18 cellular contexts compared by ENCODE assay signal in genomic region chr6:19377722-19378121, GRCh38.
A peak's percentile ranks its signal among the peaks of the same experiment; 100 is the strongest.
DNase-seq lines count a peak whose midpoint lies in the region; ATAC-seq and TF ChIP-seq lines count a peak whose summit lies in the region.
"Had no signal": no experiment of that assay in that cellular context is flagged by ENCODE, and none has a peak within 500 bp of the region (broad histone marks: within the 10 kb centered on the region; RNA-seq: fewer than 3 reads in every experiment).

No MANE protein-coding gene starts in this region.

- no peak overlapping the region for H3K9ac ChIP-seq in neuronal stem cell (ENCODE audit: low read depth, low read length, poor library complexity)
- H3K9ac ChIP-seq: BLaER1, GM23248 had no signal

- H3K27ac ChIP-seq in GM23338 (ENCODE audit: low read depth), result no peak overlapping the region
- H3K27ac ChIP-seq in neuronal stem cell (replicated peaks; ENCODE audit: low read length), result no peak overlapping the region
- no peak overlapping the region for H3K27ac ChIP-seq in dorsolateral prefrontal cortex
- H3K27ac ChIP-seq: 22Rv1, BLaER1, C4-2B, GM23248 had no signal

- H3K23ac ChIP-seq in neuronal stem cell (ENCODE audit: low read depth, low read length, poor library complexity), result no peak overlapping the region

- H4K20me1 ChIP-seq in GM23338 (replicated peaks; ENCODE audit: insufficient read depth), result no peaks in the 10 kb centered on the region
- H4K20me1 ChIP-seq: BLaER1 had no signal

- H3K4me3 Mint-ChIP-seq in GM23338 (no peak overlapping the region), osteocyte (ENCODE audit: unreplicated experiment) (no peak overlapping the region)
- no peak overlapping the region for H3K4me3 Mint-ChIP-seq in activated T-helper 17 cell treated with anti-CD3 and anti-CD28 coated beads, Interleukin-2, amount 50 U/mL, for 72 hours
- H3K4me3 Mint-ChIP-seq: B cell; CD4-positive, CD25-positive, alpha-beta regulatory T cell; CD8-positive, alpha-beta T cell had no signal

- H4K8ac ChIP-seq in neuronal stem cell (ENCODE audit: low read depth, low read length), result no peak overlapping the region

- H3K79me2 ChIP-seq in GM23338 (replicated peaks; ENCODE audit: insufficient read depth), result no peaks in the 10 kb centered on the region

- no peak overlapping the region for H3K27ac Mint-ChIP-seq in GM23338
- no peak overlapping the region for H3K27ac Mint-ChIP-seq in activated T-helper 17 cell treated with anti-CD3 and anti-CD28 coated beads, Interleukin-2, amount 50 U/mL, for 72 hours
- H3K27ac Mint-ChIP-seq in osteocyte (ENCODE audit: unreplicated experiment), result no peak overlapping the region
- H3K27ac Mint-ChIP-seq: B cell; CD4-positive, CD25-positive, alpha-beta regulatory T cell; CD8-positive, alpha-beta T cell had no signal

- H3K18ac ChIP-seq in neuronal stem cell (ENCODE audit: low read length), result peak overlapping the region; percentile 84

- intact Hi-C loops in dorsolateral prefrontal cortex (cut with DNase I), result no loop called here

- H3K9me2 ChIP-seq in GM23338 (ENCODE audit: insufficient read depth), result peaks cover 8% of the 10 kb centered on the region; the same call in 1 of the 2 replicates

- H3K27me3 ChIP-seq in GM23338 (ENCODE audit: insufficient read depth) (no peaks in the 10 kb centered on the region), neuronal stem cell (ENCODE audit: control insufficient read depth in 3 of 3, insufficient read depth in 3 of 3, low read depth in 1 of 3, low read length in 3 of 3) (no peaks in the 10 kb centered on the region), dorsolateral prefrontal cortex (peaks cover 0 to 10% (median 0%) of the 10 kb centered on the region in 45 donors)
- H3K27me3 ChIP-seq: BLaER1 had no signal

- no peaks in the 10 kb centered on the region; the same call in 1 of the 2 replicates for H3K4me1 ChIP-seq in GM23338 (ENCODE audit: insufficient read depth)
- peaks cover 0 to 2% of the 10 kb centered on the region in 2 donors for H3K4me1 ChIP-seq in neuronal stem cell (ENCODE audit: control insufficient read depth in 2 of 2, insufficient read depth in 1 of 2, low read depth in 1 of 2, low read length in 2 of 2)
- H3K4me1 ChIP-seq: BLaER1, Caco-2, HAP-1 had no signal

- H2BK15ac ChIP-seq in neuronal stem cell (ENCODE audit: low read length), result peak overlapping the region; percentile 18

- H2AK5ac ChIP-seq in neuronal stem cell (ENCODE audit: low read depth, low read length), result no peak overlapping the region

- H2BK5ac ChIP-seq in neuronal stem cell (ENCODE audit: low read length), result no peak overlapping the region

- H3K4me3 ChIP-seq in GM23338, result no peak overlapping the region
- no peak overlapping the region for H3K4me3 ChIP-seq in neuronal stem cell (ENCODE audit: low read length in 2 of 2)
- H3K4me3 ChIP-seq in dorsolateral prefrontal cortex, result no peak overlapping the region
- H3K4me3 ChIP-seq: BLaER1, GM23248, HAP-1 had no signal

- no peaks in the 10 kb centered on the region for H3K9me3 ChIP-seq in neuronal stem cell (replicated peaks in 1 of 2; ENCODE audit: control insufficient read depth in 2 of 2, insufficient read depth in 1 of 2, low read depth in 1 of 2, low read length in 2 of 2)
- H3K9me3 ChIP-seq: BLaER1, Caco-2, HAP-1 had no signal

- H3K4me2 ChIP-seq in GM23338 (no peak overlapping the region), neuronal stem cell (ENCODE audit: insufficient read depth, low read length, poor library complexity, severe bottlenecking) (no peak overlapping the region)
- H3K4me2 ChIP-seq: BLaER1 had no signal

- H3K36me3 Mint-ChIP-seq in GM23338 (ENCODE audit: low read depth) (no peaks in the 10 kb centered on the region), osteocyte (ENCODE audit: unreplicated experiment) (no peaks in the 10 kb centered on the region)
- no peaks in the 10 kb centered on the region for H3K36me3 Mint-ChIP-seq in activated T-helper 17 cell treated with anti-CD3 and anti-CD28 coated beads, Interleukin-2, amount 50 U/mL, for 72 hours (ENCODE audit: low read depth)
- H3K36me3 Mint-ChIP-seq: CD4-positive, CD25-positive, alpha-beta regulatory T cell; CD8-positive, alpha-beta T cell had no signal

- ATAC-seq in GM23338, result no peak
- no peak for ATAC-seq in activated T-helper 17 cell treated with anti-CD3 and anti-CD28 coated beads, Interleukin-2, amount 50 U/mL, for 72 hours (replicated peaks)
- ATAC-seq: CD8-positive, alpha-beta T cell had no signal

- H3K4me1 Mint-ChIP-seq in GM23338, result peaks cover 4% of the 10 kb centered on the region; the same call in 2 of the 3 replicates
- H3K4me1 Mint-ChIP-seq in activated T-helper 17 cell treated with anti-CD3 and anti-CD28 coated beads, Interleukin-2, amount 50 U/mL, for 72 hours, result no peaks in the 10 kb centered on the region
- peaks cover 11% of the 10 kb centered on the region for H3K4me1 Mint-ChIP-seq in osteocyte (ENCODE audit: unreplicated experiment)
- H3K4me1 Mint-ChIP-seq: B cell; CD4-positive, CD25-positive, alpha-beta regulatory T cell had no signal

- DNase-seq in GM23338 (ENCODE audit: low spot score), result no peak
- peak; percentile 1 for DNase-seq in amniotic epithelial cell (ENCODE audit: low read depth)
- DNase-seq in iPS-NIHi11 (ENCODE audit: low spot score), result peak; percentile 24
- DNase-seq in neuronal stem cell (ENCODE audit: low spot score), result no peak
- DNase-seq in dorsolateral prefrontal cortex, result no peak
- no peak for DNase-seq in osteocyte (ENCODE audit: extremely low spot score, unreplicated experiment)
- DNase-seq: Caco-2; CD4-positive, CD25-positive, alpha-beta regulatory T cell; CD8-positive, alpha-beta T cell; DMS153; DND-41; GM23248 had no signal

- H3K36me3 ChIP-seq in GM23338 (ENCODE audit: insufficient read depth) (no peaks in the 10 kb centered on the region), neuronal stem cell (replicated peaks in 1 of 2; ENCODE audit: control insufficient read depth in 2 of 2, insufficient read depth in 2 of 2, low read length in 2 of 2) (no peaks in the 10 kb centered on the region)
- H3K36me3 ChIP-seq: BLaER1, HAP-1 had no signal

- no peak overlapping the region for H3K4ac ChIP-seq in neuronal stem cell (ENCODE audit: low read length)

- H3K14ac ChIP-seq in neuronal stem cell (ENCODE audit: low read length), result no peak overlapping the region

- H3F3A ChIP-seq in GM23338 (replicated peaks; ENCODE audit: low read depth), result no peaks in the 10 kb centered on the region

- H3K27me3 Mint-ChIP-seq in GM23338 (ENCODE audit: insufficient read depth, low read depth, poor library complexity), result no peaks in the 10 kb centered on the region
- no peaks in the 10 kb centered on the region for H3K27me3 Mint-ChIP-seq in activated T-helper 17 cell treated with anti-CD3 and anti-CD28 coated beads, Interleukin-2, amount 50 U/mL, for 72 hours
- H3K27me3 Mint-ChIP-seq in osteocyte (ENCODE audit: unreplicated experiment), result no peaks in the 10 kb centered on the region
- H3K27me3 Mint-ChIP-seq: B cell; CD4-positive, CD25-positive, alpha-beta regulatory T cell had no signal

- H2AFZ ChIP-seq in GM23338 (peak overlapping the region; percentile 5; the same call in 1 of the 2 replicates), neuronal stem cell (ENCODE audit: low read length) (no peak overlapping the region)
- H2AFZ ChIP-seq: GM23248 had no signal

- no peak overlapping the region for H4K91ac ChIP-seq in neuronal stem cell (ENCODE audit: low read depth, low read length, poor library complexity)

- peaks cover 2% of the 10 kb centered on the region; the same call in 2 of the 3 replicates for H3K9me3 Mint-ChIP-seq in GM23338
- H3K9me3 Mint-ChIP-seq in activated T-helper 17 cell treated with anti-CD3 and anti-CD28 coated beads, Interleukin-2, amount 50 U/mL, for 72 hours, result peaks cover 13% of the 10 kb centered on the region
- no peaks in the 10 kb centered on the region for H3K9me3 Mint-ChIP-seq in osteocyte (ENCODE audit: unreplicated experiment)

- no peak overlapping the region for H2BK120ac ChIP-seq in neuronal stem cell (ENCODE audit: low read depth, low read length)

- TF ChIP-seq CTCF in GM23338 (conservative IDR thresholded peaks at IDR 0.05; ENCODE audit: low read depth in 2 of 2) (no peak), dorsolateral prefrontal cortex (IDR thresholded peaks at IDR 0.05 in 54 of 56, conservative IDR thresholded peaks at IDR 0.05 in 2 of 56; ENCODE audit: low read depth in 1 of 56, partially characterized antibody in 56 of 56) (no peak), osteocyte (IDR thresholded peaks at IDR 0.05) (no peak)

- H3K79me1 ChIP-seq in neuronal stem cell (ENCODE audit: low read depth, low read length), result no peaks in the 10 kb centered on the region

- WGBS in neuronal stem cell (ENCODE audit: extremely low coverage in 2 of 2, insufficient read length in 2 of 2, insufficient replicate concordance in 1 of 2), 2 donors, result no CpG with 5 or more reads among the region's 3 CpGs

- no peak overlapping the region for H2BK12ac ChIP-seq in neuronal stem cell (ENCODE audit: low read length)

TF ChIP-seq in GM23338, 12 proteins besides CTCF, POLR2A, EP300 and RAD21 (continues in another document):
- no peak for TF ChIP-seq CREB1 (CRISPR knock-in tag; IDR thresholded peaks at IDR 0.05; ENCODE audit: low read depth)
- TF ChIP-seq STAT1 (IDR thresholded peaks at IDR 0.05; ENCODE audit: unreplicated experiment), result no peak
- no peak for TF ChIP-seq REST (IDR thresholded peaks at IDR 0.05; ENCODE audit: unreplicated experiment)
- no peak for TF ChIP-seq EZH2phosphoT487 (IDR thresholded peaks at IDR 0.05; ENCODE audit: unreplicated experiment)
- TF ChIP-seq EZH2 (IDR thresholded peaks at IDR 0.05; ENCODE audit: low read depth, unreplicated experiment), result no peak

Comparison
In these comparisons a context has a peak if more than half of its experiments do, and no peak if none do; other contexts are left out.
1. DNase-seq: peak in amniotic epithelial cell (single experiment) and iPS-NIHi11 (single experiment); none in GM23338 (single experiment), neuronal stem cell (single experiment), dorsolateral prefrontal cortex (0 of 10) and osteocyte (single experiment).